Comparison of ENCODE assay signal across 1 cellular context in genomic region chr6:12049165-12049564, GRCh38.
TF ChIP-seq lines count a peak whose summit lies in the region.

No MANE protein-coding gene starts in this region.

TF ChIP-seq in GM23338, 12 proteins besides CTCF, POLR2A, EP300 and RAD21 (continued from another document):
- TF ChIP-seq JUNB (IDR thresholded peaks at IDR 0.05; ENCODE audit: unreplicated experiment), result no peak
- no peak for TF ChIP-seq ZNF462 (CRISPR knock-in tag; IDR thresholded peaks at IDR 0.05)
- no peak for TF ChIP-seq ZNF114 (CRISPR knock-in tag; IDR thresholded peaks at IDR 0.05)
- no peak for TF ChIP-seq CREB1 (CRISPR knock-in tag; IDR thresholded peaks at IDR 0.05; ENCODE audit: low read depth)
- no peak for TF ChIP-seq EZH2 (IDR thresholded peaks at IDR 0.05; ENCODE audit: low read depth, unreplicated experiment)
- TF ChIP-seq EZH2phosphoT487 (IDR thresholded peaks at IDR 0.05; ENCODE audit: unreplicated experiment), result no peak
- TF ChIP-seq NANOG (IDR thresholded peaks at IDR 0.05; ENCODE audit: borderline replicate concordance), result no peak
- TF ChIP-seq POLR2AphosphoS5 (IDR thresholded peaks at IDR 0.05; ENCODE audit: low read depth), result no peak
- TF ChIP-seq STAT1 (IDR thresholded peaks at IDR 0.05; ENCODE audit: unreplicated experiment), result no peak
- no peak for TF ChIP-seq ZNF331 (CRISPR knock-in tag; IDR thresholded peaks at IDR 0.05; ENCODE audit: low read depth)
- no peak for TF ChIP-seq REST (IDR thresholded peaks at IDR 0.05; ENCODE audit: unreplicated experiment)
